Comparison of ENCODE assay signal across 20 cellular contexts in genomic region chr5:170238456-170238855, GRCh38. TPM values are rescaled to one million over a fixed set of nuclear protein-coding genes. Genes with fewer than 3 reads are reported as not detected.
"Had no signal": no experiment of that assay in that cellular context is flagged by ENCODE, and none has a peak within 500 bp of the region (broad histone marks: within the 10 kb centered on the region; RNA-seq: fewer than 3 reads in every experiment).

No MANE protein-coding gene starts in this region.

- ATAC-seq: foreskin keratinocyte, heart left ventricle had no signal

- H3K27me3 ChIP-seq: dorsolateral prefrontal cortex, heart left ventricle had no signal

- H3K4me3 Mint-ChIP-seq: activated naive CD8-positive, alpha-beta T cell treated with anti-CD3 and anti-CD28 coated beads, Interleukin-2, amount 10 ng/mL, durations not matched to agents 7 days and 5 days; type B pancreatic cell had no signal

- H3K27me3 Mint-ChIP-seq: activated naive CD8-positive, alpha-beta T cell treated with anti-CD3 and anti-CD28 coated beads, Interleukin-2, amount 10 ng/mL, durations not matched to agents 7 days and 5 days had no signal

- H3K4me1 ChIP-seq: foreskin keratinocyte, heart left ventricle, parathyroid adenoma had no signal

- H3K9ac ChIP-seq: parathyroid adenoma had no signal

- H3K9me3 Mint-ChIP-seq: activated naive CD8-positive, alpha-beta T cell treated with anti-CD3 and anti-CD28 coated beads, Interleukin-2, amount 10 ng/mL, durations not matched to agents 7 days and 5 days; type B pancreatic cell had no signal

- H3K27ac Mint-ChIP-seq: activated naive CD8-positive, alpha-beta T cell treated with anti-CD3 and anti-CD28 coated beads, Interleukin-2, amount 10 ng/mL, durations not matched to agents 7 days and 5 days; type B pancreatic cell had no signal

- H3K36me3 Mint-ChIP-seq: type B pancreatic cell had no signal

- H3K9me3 ChIP-seq: heart left ventricle had no signal

- H3K36me3 ChIP-seq: heart left ventricle had no signal

- H3K4me3 ChIP-seq: dorsolateral prefrontal cortex, heart left ventricle, SK-N-MC had no signal

- DNase-seq: activated CD4-positive, alpha-beta T cell treated with anti-CD3 and anti-CD28 coated beads, Interleukin-2, amount 50 U/mL, for 48 hours; activated CD4-positive, CD25-positive, alpha-beta regulatory T cell treated with anti-CD3 and anti-CD28 coated beads, Interleukin-2, amount 50 U/mL, for 72 hours; activated gamma-delta T cell treated with Interleukin-2 at 50 U/mL for 16 hours; activated naive CD8-positive, alpha-beta T cell treated with anti-CD3 and anti-CD28 coated beads, Interleukin-2, amount 10 ng/mL, durations not matched to agents 7 days and 5 days; activated T-cell treated with anti-CD3 and anti-CD28 coated beads, Interleukin-2, amount 50 U/mL, for 48 hours; aorta; dorsolateral prefrontal cortex; foreskin keratinocyte; heart left ventricle; stimulated activated CD4-positive, alpha-beta T cell treated with anti-CD3 and anti-CD28 coated beads, Interleukin-15, amount 100 ng/mL, for 24 hours; stimulated activated CD4-positive, alpha-beta T cell treated with anti-CD3 and anti-CD28 coated beads, Interleukin-4, amount 100 ng/mL, for 1 hour; stimulated activated naive CD4-positive, alpha-beta T cell treated with Interleukin-2 at 50 U/mL for 16 hours; substantia nigra; T-helper 1 cell had no signal

- H2AFZ ChIP-seq: parathyroid adenoma had no signal

- H3K79me2 ChIP-seq: parathyroid adenoma had no signal

- H3K27ac ChIP-seq: dorsolateral prefrontal cortex, foreskin keratinocyte, parathyroid adenoma, SK-N-MC had no signal

RNA-seq across cellular contexts. Expression of gene C5orf58, which starts 5.7 kb away (rescaled TPM):
- total RNA-seq: activated naive CD8-positive, alpha-beta T cell treated with anti-CD3 and anti-CD28 coated beads, Interleukin-2, amount 10 ng/mL, durations not matched to agents 7 days and 5 days; aorta; bronchial epithelial cell; foreskin keratinocyte; heart left ventricle; lung microvascular endothelial cell; skeletal muscle tissue had no signal
- polyA plus RNA-seq: aorta, foreskin keratinocyte, heart left ventricle had no signal

RNA-seq across cellular contexts. Expression of gene LCP2, which starts 59.1 kb away (rescaled TPM):
- total RNA-seq: bronchial epithelial cell, foreskin keratinocyte had no signal
- polyA plus RNA-seq: foreskin keratinocyte had no signal
